ENCODE assay signal across 8 cellular contexts in genomic region chr9:128420060-128420650, GRCh38. TPM values are rescaled to one million over a fixed set of nuclear protein-coding genes. Genes with fewer than 3 reads are reported as not detected.
DNase-seq lines count a peak whose midpoint lies in the region; ATAC-seq, FAIRE-seq and TF ChIP-seq lines count a peak whose summit lies in the region.

No MANE protein-coding gene starts in this region.

- no peaks in the 10 kb centered on the region for H3K79me1 ChIP-seq in H1 (ENCODE audit: low read depth, low read length)

- no peak overlapping the region for H2BK12ac ChIP-seq in H1 (ENCODE audit: low read depth, low read length)

- no peak overlapping the region for H3K4ac ChIP-seq in H1 (replicated peaks; ENCODE audit: insufficient read length, low read depth, low read length)

- no peak overlapping the region for H3K18ac ChIP-seq in H1 (ENCODE audit: extremely low read depth, low read length)

- peak overlapping the region; percentile 63 to 68 for H3K4me2 ChIP-seq in H1 (ENCODE audit: insufficient read depth in 1 of 2, low read depth in 2 of 2, low read length in 2 of 2)

- no peak overlapping the region for H2BK5ac ChIP-seq in H1 (ENCODE audit: low read depth, low read length)

- H4K91ac ChIP-seq in H1 (replicated peaks; ENCODE audit: insufficient read length, low read length): no peak overlapping the region

- H2BK20ac ChIP-seq in H1 (ENCODE audit: low read length): no peak overlapping the region

- no peak for TF ChIP-seq POLR2A in H1 (IDR thresholded peaks at IDR 0.05; ENCODE audit: control extremely low read depth in 1 of 2, low read depth in 2 of 2, low read length in 2 of 2)

- no peaks in the 10 kb centered on the region for H3K79me2 ChIP-seq in H1 (ENCODE audit: control insufficient read depth in 1 of 2, insufficient read depth in 2 of 2, low read length in 2 of 2)

- CTCF ChIA-PET in H1 (lab: Charles Lee; ENCODE audit: partially characterized antibody): interaction anchor here (0.7 to 5.9 kb wide), 28 partner anchors 9 to 1297 kb away, joined by 3 to 40 read pairs (median 4); partner anchors contain the start of gene GLE1

- no peak overlapping the region for H3K14ac ChIP-seq in H1 (ENCODE audit: insufficient read length)

- peaks cover 5 to 48% (median 34%) of the 10 kb centered on the region in 4 experiments; a peak in 6 of 7 replicates for H3K27me3 ChIP-seq in H1 (replicated peaks in 1 of 4; ENCODE audit: control insufficient read depth in 3 of 4, extremely low read depth in 1 of 4, insufficient read depth in 3 of 4, low read length in 3 of 4)

- peak overlapping the region; percentile 47 to 89 (median 60) for H3K4me3 ChIP-seq in H1 (ENCODE audit: extremely low read depth in 1 of 4, insufficient read depth in 2 of 4, low read depth in 3 of 4, low read length in 4 of 4)

- H3K9ac ChIP-seq in H1 (replicated peaks in 1 of 4; ENCODE audit: extremely low read depth in 1 of 4, low read depth in 3 of 4, low read length in 3 of 4): no peak overlapping the region

- peak in 2 of 3 experiments; percentile 51 to 63; a peak in 3 of 4 replicates for TF ChIP-seq CTCF in H1 (IDR thresholded peaks at IDR 0.05; ENCODE audit: control extremely low read depth in 1 of 3, insufficient read depth in 1 of 3, low read depth in 1 of 3, low read length in 3 of 3)

- no peak for FAIRE-seq in H1 (lab: Jason Lieb, UNC)

- H3K23ac ChIP-seq in H1 (ENCODE audit: insufficient read length): no peak overlapping the region

- H2BK15ac ChIP-seq in H1 (ENCODE audit: low read length): no peak overlapping the region

- no peaks in the 10 kb centered on the region for H4K20me1 ChIP-seq in H1 (replicated peaks in 1 of 2; ENCODE audit: control insufficient read depth in 1 of 2, insufficient read depth in 2 of 2, low read length in 2 of 2)

- no peaks in the 10 kb centered on the region for H3K36me3 ChIP-seq in H1 (ENCODE audit: control insufficient read depth in 2 of 4, insufficient read depth in 4 of 4, low read length in 3 of 4)

- no peak overlapping the region; the same call in 1 of the 2 replicates for H2AFZ ChIP-seq in H1 (ENCODE audit: low read length)

- H2AK5ac ChIP-seq in H1 (ENCODE audit: low read depth, low read length): no peak overlapping the region

- H3K4me1 ChIP-seq in H1 (replicated peaks in 1 of 4; ENCODE audit: control insufficient read depth in 3 of 4, insufficient read depth in 4 of 4, low read length in 3 of 4): peaks cover 6 to 18% (median 8%) of the 10 kb centered on the region in 4 experiments; a peak in 6 of 7 replicates

- H3K9me3 ChIP-seq in H1 (ENCODE audit: insufficient read depth in 2 of 2, low read depth in 1 of 2, low read length in 1 of 2): no peaks in the 10 kb centered on the region

- no peak for TF ChIP-seq EP300 in H1 (IDR thresholded peaks at IDR 0.05; ENCODE audit: borderline replicate concordance in 1 of 2, low read depth in 2 of 2, low read length in 2 of 2)

- POLR2A ChIA-PET in H1 (lab: Charles Lee; ENCODE audit: partially characterized antibody): interaction anchor here (0.6 to 2.8 kb wide), 9 partner anchors 21 to 292 kb away, joined by 3 to 8 read pairs (median 3); partner anchors contain the start of genes GOLGA2, SPTAN1 and SWI5

- no peak overlapping the region for H3K27ac ChIP-seq in H1 (ENCODE audit: low read depth, low read length)

- H4K8ac ChIP-seq in H1 (ENCODE audit: extremely low read depth, insufficient read depth, low read length): peak overlapping the region; percentile 77

- WGBS in H1 (ENCODE audit: extremely low coverage in 1 of 2, insufficient coverage in 1 of 2, insufficient read length in 1 of 2, insufficient replicate concordance in 2 of 2, low coverage in 1 of 2, low lambda C conversion rate in 2 of 2, missing lambda C conversion rate in 1 of 2), 2 experiments: 9% methylated on average over 51 of the region's 59 CpGs; no CpG with 5 or more reads in 1 of the 2 experiments

- ATAC-seq in GM18498 (IDR thresholded peaks at IDR 0.05; ENCODE audit: unreplicated experiment) (peak; percentile 80), HG03045 (IDR thresholded peaks at IDR 0.05; ENCODE audit: unreplicated experiment) (peak; percentile 77)

- DNase-seq in 8988T (peak; percentile 73), NCI-H69 (lab: John Stamatoyannopoulos, UW) (peak; percentile 84), H1 (ENCODE audit: low read depth in 1 of 2, low spot score in 2 of 2) (peak in 1 of 2 experiments; percentile 83), mesenteric fat pad (ENCODE audit: low spot score) (peak; percentile 94)
- peak; percentile 89 for DNase-seq in activated CD8-positive, alpha-beta memory T cell treated with anti-CD3 and anti-CD28 coated beads for 24 hours
- peak; percentile 63 to 66 for DNase-seq in stimulated activated CD8-positive, alpha-beta memory T cell treated with anti-CD3 and anti-CD28 coated beads, Interleukin-15, amount 100 ng/mL, for 48 hours (ENCODE audit: low read depth in 2 of 2)

- TF ChIP-seq RAD21 in H1 (IDR thresholded peaks at IDR 0.05 in 1 of 2, conservative IDR thresholded peaks at IDR 0.05 in 1 of 2; ENCODE audit: low read depth in 2 of 2, low read length in 2 of 2): peak; percentile 20 to 40; a peak in 3 of 4 replicates

- no peak overlapping the region for H2BK120ac ChIP-seq in H1 (replicated peaks; ENCODE audit: low read depth, low read length)

- H4K5ac ChIP-seq in H1 (ENCODE audit: insufficient read length, low read depth, low read length): no peak overlapping the region

- H3K56ac ChIP-seq in H1 (replicated peaks; ENCODE audit: insufficient read length, low read depth, low read length): no peak overlapping the region

- H3K23me2 ChIP-seq in H1 (ENCODE audit: low read depth, low read length): peaks cover 6% of the 10 kb centered on the region; the same call in 1 of the 2 replicates

TF ChIP-seq in H1, 55 proteins besides CTCF, POLR2A, EP300 and RAD21:
- TF ChIP-seq GABPA (IDR thresholded peaks at IDR 0.05; ENCODE audit: borderline replicate concordance, insufficient read depth, low read length) (peak; percentile 61; the same call in 1 of the 2 replicates), ASH2L (IDR thresholded peaks at IDR 0.05; ENCODE audit: low read length) (peak; percentile 56), EZH2 (IDR thresholded peaks at IDR 0.05; ENCODE audit: low read depth, low read length, severe bottlenecking) (no peak), SUZ12 (IDR thresholded peaks at IDR 0.05; ENCODE audit: low read length) (peak; percentile 60; the same call in 1 of the 2 replicates), TEAD4 (IDR thresholded peaks at IDR 0.05; ENCODE audit: low read depth, low read length) (no peak), HDAC2 (IDR thresholded peaks at IDR 0.05; ENCODE audit: borderline replicate concordance in 1 of 2, low read depth in 2 of 2, low read length in 2 of 2) (peak; percentile 83 to 89; a peak in 1 of 4 replicates), YY1 (IDR thresholded peaks at IDR 0.05; ENCODE audit: low read depth, low read length) (no peak; the same call in 1 of the 2 replicates), PHF8 (conservative IDR thresholded peaks at IDR 0.05; ENCODE audit: low read depth, low read length) (no peak; the same call in 1 of the 2 replicates), ZNF274 (IDR thresholded peaks at IDR 0.05; ENCODE audit: borderline replicate concordance, extremely low read depth, low read length) (no peak), BACH1 (IDR thresholded peaks at IDR 0.05; ENCODE audit: low read length) (peak; percentile 92), CBX5 (IDR thresholded peaks at IDR 0.05; ENCODE audit: low read depth, low read length) (no peak), CREB1 (IDR thresholded peaks at IDR 0.05) (peak; percentile 57; the same call in 1 of the 2 replicates), SP2 (IDR thresholded peaks at IDR 0.05; ENCODE audit: low read length) (no peak)

RNA-seq across cellular contexts. Expression of gene CERCAM, which starts 0.5 kb away (rescaled TPM):
- total RNA-seq in H1 (2021; fragmentation: NEBNext Ultra II Directional; extraction: Animal tissue kit (Norgen Biotek cat#: 25700)): 3.1 and 4.0 TPM in 2 replicates
- polyA plus RNA-seq in H1 (2011; rRNA removed): 5.2 and 7.2 TPM in 2 replicates
- polyA plus RNA-seq in H1 (2011; cell fraction: cytosol; rRNA removed): 5.2 TPM
- 7.3 TPM for polyA plus RNA-seq in H1 (2011; cell fraction: nucleus; rRNA removed)
- polyA plus RNA-seq in H1 (2012, experiment 1 of 2): 2.0 to 3.8 TPM (median 3.4 TPM) in 4 replicates
- 3.0 TPM for polyA plus RNA-seq in H1 (2012, experiment 2 of 2)
- 5.4 TPM for polyA plus RNA-seq in H1 (2013, experiment 1 of 2)
- 5.6 TPM for polyA plus RNA-seq in H1 (2013, experiment 2 of 2)
- 2.1 and 4.0 TPM in 2 replicates for polyA minus RNA-seq in H1 (2011; rRNA and poly(A)+ RNA removed)
- polyA minus RNA-seq in H1 (2011; cell fraction: cytosol; rRNA and poly(A)+ RNA removed): 3.6 TPM
- 3.3 TPM for polyA minus RNA-seq in H1 (2011; cell fraction: nucleus; rRNA and poly(A)+ RNA removed)
- 46.0 TPM for total RNA-seq in mesenteric fat pad

RNA-seq across cellular contexts. Expression of gene ODF2, which starts 35.7 kb away (rescaled TPM):
- total RNA-seq in H1 (2021; fragmentation: NEBNext Ultra II Directional; extraction: Animal tissue kit (Norgen Biotek cat#: 25700)): 17.9 and 19.9 TPM in 2 replicates
- 5.6 and 7.6 TPM in 2 replicates for polyA plus RNA-seq in H1 (2011; rRNA removed)
- polyA plus RNA-seq in H1 (2011; cell fraction: cytosol; rRNA removed): 9.0 TPM
- 38.7 TPM for polyA plus RNA-seq in H1 (2011; cell fraction: nucleus; rRNA removed)
- 16.2 to 18.4 TPM (median 17.1 TPM) in 4 replicates for polyA plus RNA-seq in H1 (2012, experiment 1 of 2)
- polyA plus RNA-seq in H1 (2012, experiment 2 of 2): 3.1 TPM
- polyA plus RNA-seq in H1 (2013, experiment 1 of 2): 16.2 TPM
- 13.5 TPM for polyA plus RNA-seq in H1 (2013, experiment 2 of 2)
- 4.0 and 6.1 TPM in 2 replicates for polyA minus RNA-seq in H1 (2011; rRNA and poly(A)+ RNA removed)
- polyA minus RNA-seq in H1 (2011; cell fraction: cytosol; rRNA and poly(A)+ RNA removed): 4.8 TPM
- polyA minus RNA-seq in H1 (2011; cell fraction: nucleus; rRNA and poly(A)+ RNA removed): 7.0 TPM
- total RNA-seq in mesenteric fat pad: 18.6 TPM

RNA-seq across cellular contexts. Expression of gene URM1, which starts 49.0 kb away (rescaled TPM):
- 60.5 and 62.3 TPM in 2 replicates for total RNA-seq in H1 (2021; fragmentation: NEBNext Ultra II Directional; extraction: Animal tissue kit (Norgen Biotek cat#: 25700))
- 58.3 and 71.9 TPM in 2 replicates for polyA plus RNA-seq in H1 (2011; rRNA removed)
- polyA plus RNA-seq in H1 (2011; cell fraction: cytosol; rRNA removed): 58.0 TPM
- 74.2 TPM for polyA plus RNA-seq in H1 (2011; cell fraction: nucleus; rRNA removed)
- polyA plus RNA-seq in H1 (2012, experiment 1 of 2): 68.0 to 83.5 TPM (median 73.0 TPM) in 4 replicates
- polyA plus RNA-seq in H1 (2012, experiment 2 of 2): 109 TPM
- polyA plus RNA-seq in H1 (2013, experiment 1 of 2): 42.4 TPM
- polyA plus RNA-seq in H1 (2013, experiment 2 of 2): 41.2 TPM
- polyA minus RNA-seq in H1 (2011; rRNA and poly(A)+ RNA removed): 36.2 and 46.0 TPM in 2 replicates
- polyA minus RNA-seq in H1 (2011; cell fraction: cytosol; rRNA and poly(A)+ RNA removed): 21.1 TPM
- 14.4 TPM for polyA minus RNA-seq in H1 (2011; cell fraction: nucleus; rRNA and poly(A)+ RNA removed)
- 55.7 TPM for total RNA-seq in mesenteric fat pad
